In the genomic region with DNA sequence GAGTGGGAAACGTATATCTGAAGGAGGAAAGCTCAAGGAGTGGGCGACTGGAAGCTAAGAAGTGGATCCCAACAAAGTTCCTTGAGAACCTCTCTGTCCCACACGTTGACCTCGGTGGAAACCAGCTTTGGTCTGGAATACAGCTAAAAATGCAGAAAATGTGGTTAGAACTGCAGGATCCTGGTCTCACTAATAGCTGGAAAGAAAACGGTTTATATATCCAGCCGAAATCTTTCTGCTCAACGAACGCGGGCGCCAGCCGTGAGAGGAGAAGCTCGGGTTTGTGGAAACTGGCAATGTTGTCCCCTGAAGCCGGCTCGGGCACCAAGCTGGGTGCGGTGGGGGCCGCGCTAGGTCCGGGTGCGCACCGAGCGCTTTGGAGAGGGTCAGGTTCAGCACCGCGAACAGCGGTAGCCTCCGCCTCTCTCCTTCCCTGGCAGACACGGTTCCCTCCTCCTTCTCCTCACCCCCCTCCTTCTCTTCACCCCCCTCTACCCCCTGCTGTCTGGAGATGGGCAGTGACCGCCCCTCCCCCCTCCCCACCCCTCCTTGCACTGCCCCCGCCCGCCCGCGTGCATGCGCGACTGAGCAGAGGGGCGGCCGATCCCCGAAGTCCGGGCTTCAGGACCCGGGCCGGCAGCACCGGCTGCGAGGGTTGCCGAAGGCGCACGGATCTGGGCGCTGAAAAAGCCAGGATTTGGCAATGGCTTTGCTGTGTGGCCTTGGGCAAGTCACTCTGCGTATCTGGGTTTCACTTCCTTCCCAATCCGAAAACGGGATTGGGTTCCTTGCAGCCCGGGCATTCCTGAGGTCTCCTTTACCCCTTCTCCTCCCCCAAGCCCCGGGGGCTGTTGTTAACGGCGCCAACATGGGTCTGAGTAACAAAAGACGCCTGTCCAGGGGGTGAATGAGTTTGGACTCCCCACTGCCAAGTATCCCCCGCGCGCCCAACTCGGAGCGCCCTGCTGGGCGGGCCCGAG, we compare ENCODE assay signal across 1 cellular context.
TF ChIP-seq lines count a peak whose summit lies in the region.

A gene with protein sequence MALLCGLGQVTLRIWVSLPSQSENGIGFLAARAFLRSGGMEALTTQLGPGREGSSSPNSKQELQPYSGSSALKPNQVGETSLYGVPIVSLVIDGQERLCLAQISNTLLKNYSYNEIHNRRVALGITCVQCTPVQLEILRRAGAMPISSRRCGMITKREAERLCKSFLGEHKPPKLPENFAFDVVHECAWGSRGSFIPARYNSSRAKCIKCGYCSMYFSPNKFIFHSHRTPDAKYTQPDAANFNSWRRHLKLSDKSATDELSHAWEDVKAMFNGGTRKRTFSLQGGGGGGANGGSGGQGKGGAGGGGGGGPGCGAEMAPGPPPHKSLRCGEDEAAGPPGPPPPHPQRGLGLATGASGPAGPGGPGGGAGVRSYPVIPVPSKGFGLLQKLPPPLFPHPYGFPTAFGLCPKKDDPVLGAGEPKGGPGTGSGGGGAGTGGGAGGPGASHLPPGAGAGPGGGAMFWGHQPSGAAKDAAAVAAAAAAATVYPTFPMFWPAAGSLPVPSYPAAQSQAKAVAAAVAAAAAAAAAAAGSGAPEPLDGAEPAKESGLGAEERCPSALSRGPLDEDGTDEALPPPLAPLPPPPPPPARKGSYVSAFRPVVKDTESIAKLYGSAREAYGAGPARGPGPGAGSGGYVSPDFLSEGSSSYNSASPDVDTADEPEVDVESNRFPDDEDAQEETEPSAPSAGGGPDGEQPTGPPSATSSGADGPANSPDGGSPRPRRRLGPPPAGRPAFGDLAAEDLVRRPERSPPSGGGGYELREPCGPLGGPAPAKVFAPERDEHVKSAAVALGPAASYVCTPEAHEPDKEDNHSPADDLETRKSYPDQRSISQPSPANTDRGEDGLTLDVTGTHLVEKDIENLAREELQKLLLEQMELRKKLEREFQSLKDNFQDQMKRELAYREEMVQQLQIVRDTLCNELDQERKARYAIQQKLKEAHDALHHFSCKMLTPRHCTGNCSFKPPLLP (plus strand): TSS at position 610 of the 980 bp plus-strand sequence. CDS start 94 bp downstream, at position 704.

TF ChIP-seq in K562, 482 proteins besides CTCF, POLR2A, EP300 and RAD21:
- no peak for TF ChIP-seq ZSCAN32 (CRISPR knock-in tag; IDR thresholded peaks at IDR 0.05)
- TF ChIP-seq, protein P1, sequence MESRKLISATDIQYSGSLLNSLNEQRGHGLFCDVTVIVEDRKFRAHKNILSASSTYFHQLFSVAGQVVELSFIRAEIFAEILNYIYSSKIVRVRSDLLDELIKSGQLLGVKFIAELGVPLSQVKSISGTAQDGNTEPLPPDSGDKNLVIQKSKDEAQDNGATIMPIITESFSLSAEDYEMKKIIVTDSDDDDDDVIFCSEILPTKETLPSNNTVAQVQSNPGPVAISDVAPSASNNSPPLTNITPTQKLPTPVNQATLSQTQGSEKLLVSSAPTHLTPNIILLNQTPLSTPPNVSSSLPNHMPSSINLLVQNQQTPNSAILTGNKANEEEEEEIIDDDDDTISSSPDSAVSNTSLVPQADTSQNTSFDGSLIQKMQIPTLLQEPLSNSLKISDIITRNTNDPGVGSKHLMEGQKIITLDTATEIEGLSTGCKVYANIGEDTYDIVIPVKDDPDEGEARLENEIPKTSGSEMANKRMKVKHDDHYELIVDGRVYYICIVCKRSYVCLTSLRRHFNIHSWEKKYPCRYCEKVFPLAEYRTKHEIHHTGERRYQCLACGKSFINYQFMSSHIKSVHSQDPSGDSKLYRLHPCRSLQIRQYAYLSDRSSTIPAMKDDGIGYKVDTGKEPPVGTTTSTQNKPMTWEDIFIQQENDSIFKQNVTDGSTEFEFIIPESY (CRISPR knock-in tag; IDR thresholded peaks at IDR 0.05), result peak; percentile 54; the same call in 1 of the 2 replicates
